ENCODE assay signal across 9 cellular contexts in genomic region chr2:163785162-163785561, GRCh38. TPM values are rescaled to one million over a fixed set of nuclear protein-coding genes. Genes with fewer than 3 reads are reported as not detected.
"Had no signal": no experiment of that assay in that cellular context is flagged by ENCODE, and none has a peak within 500 bp of the region (broad histone marks: within the 10 kb centered on the region; RNA-seq: fewer than 3 reads in every experiment).

No MANE protein-coding gene starts in this region.

- ATAC-seq: HepG2 had no signal

- H3K27ac ChIP-seq: HL-60, KMS-11 had no signal

- DNase-seq: IMR-90, KBM-7, KG1 had no signal

- H3K4me2 ChIP-seq: KMS-11 had no signal

- H3K9ac ChIP-seq: KMS-11 had no signal

- FAIRE-seq: HepG2, HTR-8/SVneo had no signal

RNA-seq across cellular contexts. Expression of gene FIGN, which starts 49.4 kb away (rescaled TPM):
- total RNA-seq: HT-29 had no signal
- polyA plus RNA-seq: IgD-negative memory B cell had no signal
